ENCODE assay signal across 23 cellular contexts in the genomic region with DNA sequence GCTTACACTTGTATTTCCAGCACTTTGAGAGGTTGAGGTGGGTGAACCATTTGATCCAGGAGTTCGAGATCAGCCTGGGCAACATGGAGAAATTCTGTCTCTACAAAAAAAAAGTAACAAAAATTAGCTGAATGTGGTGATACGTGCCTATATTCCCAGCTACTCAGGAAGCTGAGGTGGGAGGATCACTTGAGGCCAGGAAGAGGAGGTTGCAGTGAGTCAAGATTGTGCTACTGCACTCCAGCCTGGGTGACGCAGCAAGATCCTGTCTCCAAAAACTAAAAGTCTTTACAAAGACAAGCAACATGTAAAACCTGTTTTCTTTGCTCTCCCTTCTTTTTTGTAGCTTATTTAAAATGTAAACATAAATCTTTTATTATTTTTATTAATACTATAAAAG.
DNase-seq lines count a peak whose midpoint lies in the region; ATAC-seq and TF ChIP-seq lines count a peak whose summit lies in the region.
"Had no signal": no experiment of that assay in that cellular context is flagged by ENCODE, and none has a peak within 500 bp of the region (broad histone marks: within the 10 kb centered on the region; RNA-seq: fewer than 3 reads in every experiment).

No MANE protein-coding gene starts in this region.

- in situ Hi-C loops in brain microvascular endothelial cell (cut with HindIII; ENCODE audit: low pct_ligation_motif_present, low sequenced_read_pairs), result no loop called here

- no peak for TF ChIP-seq CTCF in PC-3 (conservative IDR thresholded peaks at IDR 0.05; ENCODE audit: low read depth, low read length)
- no peak for TF ChIP-seq CTCF in brain microvascular endothelial cell (IDR thresholded peaks at IDR 0.05; ENCODE audit: low read depth, low read length, missing control alignments)

- H3F3A ChIP-seq in PC-3 (ENCODE audit: low read length, unreplicated experiment), result no peaks in the 10 kb centered on the region

- H2AFZ ChIP-seq in PC-3 (ENCODE audit: low read length), result no peak overlapping the region
- H2AFZ ChIP-seq in mesenchymal stem cell (ENCODE audit: low read depth, low read length), result no peak overlapping the region

- no peak overlapping the region for H4K8ac ChIP-seq in mesenchymal stem cell (ENCODE audit: low read length)

- DNase-seq in H4 (ENCODE audit: low spot score) (peak; percentile 56), PC-3 (peak; percentile 46), brain microvascular endothelial cell (peak; percentile 15), mesenchymal stem cell (peak; percentile 28), NCI-H510A treated with DMSO at 0.1 percent for 48 hours (lab: John Stamatoyannopoulos, UW) (no peak), GM19238 (ENCODE audit: insufficient read length, low spot score) (no peak), aorta (no peak)
- DNase-seq: activated CD4-positive, alpha-beta T cell treated with anti-CD3 and anti-CD28 coated beads, Interleukin-2, amount 10 ng/mL, durations not matched to agents 24 days and 14 days; activated naive CD4-positive, alpha-beta T cell; activated T-cell treated with anti-CD3 and anti-CD28 coated beads, Interleukin-2, amount 50 U/mL, for 4 hours; CD4-positive, alpha-beta T cell; DMS153; GOT3; heart right ventricle; KBM-7; naive B cell; NCI-H187; NCI-H748 treated with DMSO at 0.1 percent for 48 hours; occipital lobe; SHP77 treated with DMSO at 0.1 percent for 48 hours; T-cell; transverse colon; WERI-Rb-1 had no signal

- H3K79me1 ChIP-seq in mesenchymal stem cell (replicated peaks; ENCODE audit: low read length, poor library complexity, severe bottlenecking), result no peaks in the 10 kb centered on the region

- H3K27ac ChIP-seq in PC-3 (ENCODE audit: low read length), result no peak overlapping the region
- no peak overlapping the region for H3K27ac ChIP-seq in brain microvascular endothelial cell
- no peak overlapping the region for H3K27ac ChIP-seq in mesenchymal stem cell (ENCODE audit: low read length, poor library complexity, severe bottlenecking)
- no peak overlapping the region for H3K27ac ChIP-seq in aorta (ENCODE audit: low read depth in 1 of 2, low read length in 2 of 2)
- H3K27ac ChIP-seq: heart right ventricle, transverse colon, WERI-Rb-1 had no signal

- H3K4me1 ChIP-seq in PC-3 (ENCODE audit: insufficient read depth, low read length) (no peaks in the 10 kb centered on the region), mesenchymal stem cell (ENCODE audit: control insufficient read depth, insufficient read depth, low read depth, low read length) (no peaks in the 10 kb centered on the region), aorta (ENCODE audit: control insufficient read depth in 1 of 2, insufficient read depth in 2 of 2, low read length in 2 of 2) (no peaks in the 10 kb centered on the region)
- H3K4me1 ChIP-seq: heart right ventricle, transverse colon had no signal

- H2AK5ac ChIP-seq in mesenchymal stem cell (ENCODE audit: low read length, severe bottlenecking), result no peak overlapping the region

- H3K4me2 ChIP-seq in PC-3 (ENCODE audit: low read length) (no peak overlapping the region), mesenchymal stem cell (ENCODE audit: low read length, poor library complexity, severe bottlenecking) (no peak overlapping the region)

- CTCF ChIA-PET in PC-3 (lab: Charles Lee), result no interaction called here

- no peak overlapping the region for H3K23ac ChIP-seq in mesenchymal stem cell (ENCODE audit: low read length in 2 of 2)

- no peak overlapping the region for H3K14ac ChIP-seq in mesenchymal stem cell (ENCODE audit: low read length in 2 of 2)

- intact Hi-C loops in PC-3 (cut with micrococcal nuclease) (no loop called here), aorta (cut with DNase I) (no loop called here)

- ATAC-seq in PC-3 (peak; percentile 76), aorta (ENCODE audit: low FRiP score) (no peak)
- ATAC-seq: activated T-cell treated with anti-CD3 and anti-CD28 coated beads, Interleukin-2, amount 50 U/mL, for 4 hours; heart right ventricle; T-cell had no signal

- POLR2A ChIA-PET in PC-3 (lab: Charles Lee; ENCODE audit: unreplicated experiment), result interaction anchor here (0.7 kb wide), 1 partner anchor 153 kb away, joined by 4 read pairs; no protein-coding TSS in a partner anchor

- no peak overlapping the region for H3K4ac ChIP-seq in mesenchymal stem cell (ENCODE audit: low read depth in 1 of 2, low read length in 2 of 2)

- H3K9me3 ChIP-seq in PC-3 (ENCODE audit: low read length), result no peaks in the 10 kb centered on the region
- H3K9me3 ChIP-seq in mesenchymal stem cell (ENCODE audit: control insufficient read depth, low read length), result peaks cover 2% of the 10 kb centered on the region
- peaks cover 2% of the 10 kb centered on the region for H3K9me3 ChIP-seq in aorta (ENCODE audit: control insufficient read depth, low read length)

- H2BK120ac ChIP-seq in mesenchymal stem cell (ENCODE audit: low read depth, low read length), result no peak overlapping the region

- peak overlapping the region in 1 of 2 experiments; percentile 33 for H3K18ac ChIP-seq in mesenchymal stem cell (ENCODE audit: low read depth in 1 of 2, low read length in 2 of 2)

- no peak overlapping the region for H2BK12ac ChIP-seq in mesenchymal stem cell (ENCODE audit: low read length in 2 of 2)

- no peaks in the 10 kb centered on the region for H3K79me2 ChIP-seq in PC-3 (ENCODE audit: low read length)

- H2BK5ac ChIP-seq in mesenchymal stem cell (ENCODE audit: low read depth, low read length, poor library complexity, severe bottlenecking), result no peak overlapping the region

- no peak overlapping the region for H3K4me3 ChIP-seq in PC-3 (ENCODE audit: low read length)
- no peak overlapping the region for H3K4me3 ChIP-seq in brain microvascular endothelial cell (ENCODE audit: low read depth, low read length)
- H3K4me3 ChIP-seq in mesenchymal stem cell (ENCODE audit: insufficient read depth in 1 of 2, low read depth in 1 of 2, low read length in 2 of 2), result no peak overlapping the region
- H3K4me3 ChIP-seq in aorta (ENCODE audit: low read length in 2 of 2), result no peak overlapping the region
- H3K4me3 ChIP-seq: heart right ventricle, transverse colon had no signal

- no peak overlapping the region for H3K9ac ChIP-seq in PC-3 (ENCODE audit: low read length)
- no peak overlapping the region for H3K9ac ChIP-seq in mesenchymal stem cell (ENCODE audit: low read length)

- H3K9me2 ChIP-seq in PC-3 (replicated peaks; ENCODE audit: low read length), result no peaks in the 10 kb centered on the region

- no peak overlapping the region for H2BK15ac ChIP-seq in mesenchymal stem cell (ENCODE audit: low read depth, poor library complexity, severe bottlenecking)

- H3K27me3 ChIP-seq in PC-3 (ENCODE audit: low read length), result no peaks in the 10 kb centered on the region
- no peaks in the 10 kb centered on the region for H3K27me3 ChIP-seq in brain microvascular endothelial cell (replicated peaks)
- no peaks in the 10 kb centered on the region for H3K27me3 ChIP-seq in mesenchymal stem cell (ENCODE audit: control insufficient read depth in 1 of 2, insufficient read depth in 1 of 2, low read length in 2 of 2)
- no peaks in the 10 kb centered on the region for H3K27me3 ChIP-seq in aorta (ENCODE audit: control insufficient read depth in 1 of 2, insufficient read depth in 2 of 2, low read length in 1 of 2)
- H3K27me3 ChIP-seq: heart right ventricle, transverse colon had no signal

- BruUV-seq in PC-3 (replicated peaks; lab: Mats Ljungman, UMichigan), result no TSS peak

- H4K91ac ChIP-seq in mesenchymal stem cell (ENCODE audit: low read length), result no peak overlapping the region

- no peaks in the 10 kb centered on the region for H4K20me1 ChIP-seq in PC-3 (ENCODE audit: low read length)

- H3K36me3 ChIP-seq in PC-3 (ENCODE audit: low read depth, low read length) (no peaks in the 10 kb centered on the region), brain microvascular endothelial cell (replicated peaks) (no peaks in the 10 kb centered on the region), mesenchymal stem cell (ENCODE audit: control insufficient read depth in 1 of 2, insufficient read depth in 2 of 2, low read depth in 1 of 2, low read length in 2 of 2) (no peaks in the 10 kb centered on the region), aorta (ENCODE audit: control insufficient read depth in 1 of 2, insufficient read depth in 2 of 2, low read length in 1 of 2) (no peaks in the 10 kb centered on the region)
- H3K36me3 ChIP-seq: heart right ventricle, transverse colon, WERI-Rb-1 had no signal

- 86% methylated on average over 1 of the region's 3 CpGs for WGBS in mesenchymal stem cell
- 86 to 87% methylated on average over 3 of the region's 3 CpGs for WGBS in aorta, 2 donors

Comparison
In these comparisons a context has a peak if more than half of its experiments do, and no peak if none do; other contexts are left out.
1. DNase-seq: peak in H4 (single experiment), PC-3 (single experiment), brain microvascular endothelial cell (single experiment) and mesenchymal stem cell (single experiment); none in NCI-H510A treated with DMSO at 0.1 percent for 48 hours (single experiment), GM19238 (single experiment) and aorta (0 of 2).